In genomic region chr4:39539026-39539690, GRCh38 we compare ENCODE assay signal across 11 cellular contexts. TPM values are rescaled to one million over a fixed set of nuclear protein-coding genes. Genes with fewer than 3 reads are reported as not detected.
DNase-seq lines count a peak whose midpoint lies in the region; ATAC-seq and TF ChIP-seq lines count a peak whose summit lies in the region.
"Had no signal": no experiment of that assay in that cellular context is flagged by ENCODE, and none has a peak within 500 bp of the region (broad histone marks: within the 10 kb centered on the region; RNA-seq: fewer than 3 reads in every experiment).

No MANE protein-coding gene starts in this region.

- TF ChIP-seq CTCF in HEK293 (tag by site-specific recombination; IDR thresholded peaks at IDR 0.05) (no peak), parathyroid adenoma (IDR thresholded peaks at IDR 0.05) (no peak), testis (IDR thresholded peaks at IDR 0.05) (no peak), MM.1S (IDR thresholded peaks at IDR 0.05; ENCODE audit: low read length) (no peak)

- intact Hi-C loops in testis (cut with DNase I; ENCODE audit: low total_unique reads) = no loop called here
- intact Hi-C loops in activated T-helper 1 cell treated with anti-CD3 and anti-CD28 coated beads, Interleukin-12 subunit alpha, Interleukin-12 subunit beta, Interleukin-2, Interleukin-4 antibody, amounts not matched to agents 30 ng/mL and 10 ng/mL and 1 ng/mL, durations not matched to agents 14 hours and 24 hours and 36 hours (cut with micrococcal nuclease) = no loop called here

- DNase-seq in NCI-H526 treated with DMSO at 0.1 percent for 48 hours (lab: John Stamatoyannopoulos, UW) = peak; percentile 44
- no peak for DNase-seq in testis
- no peak for DNase-seq in MM.1S
- DNase-seq in activated T-helper 1 cell treated with anti-CD3 and anti-CD28 coated beads, Interleukin-12 subunit alpha, Interleukin-12 subunit beta, Interleukin-2, Interleukin-4 antibody, amounts not matched to agents 30 ng/mL and 10 ng/mL and 1 ng/mL, durations not matched to agents 14 hours and 24 hours and 36 hours (ENCODE audit: low spot score) = no peak
- DNase-seq: CD4-positive, alpha-beta T cell; NCI-H1694 treated with DMSO at 0.1 percent for 48 hours had no signal

- peaks cover 0 to 5% of the 10 kb centered on the region in 2 experiments; a peak in 1 of 3 replicates for H3K36me3 ChIP-seq in HEK293 (ENCODE audit: control insufficient read depth in 2 of 2, insufficient read depth in 1 of 2, low read length in 2 of 2)
- H3K36me3 ChIP-seq in endocrine pancreas (ENCODE audit: control insufficient read depth, insufficient read depth, low read length) = no peaks in the 10 kb centered on the region
- H3K36me3 ChIP-seq in parathyroid adenoma (ENCODE audit: control insufficient read depth, insufficient read depth, low read length) = no peaks in the 10 kb centered on the region
- H3K36me3 ChIP-seq in testis (ENCODE audit: low read depth, missing control alignments) = no peaks in the 10 kb centered on the region
- no peaks in the 10 kb centered on the region for H3K36me3 ChIP-seq in MM.1S (replicated peaks; ENCODE audit: insufficient read depth, low read length)

- peak overlapping the region; percentile 62 for H3K4me2 ChIP-seq in parathyroid adenoma (ENCODE audit: low read length)
- no peak overlapping the region for H3K4me2 ChIP-seq in MM.1S (ENCODE audit: low read depth, low read length)

- peaks cover 4% of the 10 kb centered on the region for H3K36me3 Mint-ChIP-seq in activated T-helper 1 cell treated with anti-CD3 and anti-CD28 coated beads, Interleukin-12 subunit alpha, Interleukin-12 subunit beta, Interleukin-2, Interleukin-4 antibody, amounts not matched to agents 30 ng/mL and 10 ng/mL and 1 ng/mL, durations not matched to agents 14 hours and 24 hours and 36 hours (ENCODE audit: low read depth)

- H3K9ac ChIP-seq in endocrine pancreas (ENCODE audit: control insufficient read depth, insufficient read depth, low read length) (no peak overlapping the region), parathyroid adenoma (no peak overlapping the region), MM.1S (ENCODE audit: low read length) (no peak overlapping the region)

- peak overlapping the region; percentile 33; the same call in 1 of the 2 replicates for H3K27ac ChIP-seq in HEK293 (ENCODE audit: extremely low read depth, low read depth, low read length)
- H3K27ac ChIP-seq in parathyroid adenoma = peak overlapping the region; percentile 39
- H3K27ac ChIP-seq in testis = no peak overlapping the region
- no peak overlapping the region for H3K27ac ChIP-seq in MM.1S (ENCODE audit: low read length)

- H3K9me3 ChIP-seq in HEK293 (ENCODE audit: control insufficient read depth, insufficient read depth, low read depth, low read length) (no peaks in the 10 kb centered on the region), endocrine pancreas (ENCODE audit: control insufficient read depth, low read length) (no peaks in the 10 kb centered on the region), parathyroid adenoma (ENCODE audit: control insufficient read depth, low read length) (no peaks in the 10 kb centered on the region), testis (no peaks in the 10 kb centered on the region), MM.1S (replicated peaks; ENCODE audit: insufficient read depth, low read length) (no peaks in the 10 kb centered on the region)

- H4K20me1 ChIP-seq in MM.1S (ENCODE audit: insufficient read depth, low read length) = no peaks in the 10 kb centered on the region

- H2AFZ ChIP-seq in parathyroid adenoma (no peak overlapping the region), MM.1S (ENCODE audit: low read length) (no peak overlapping the region)

- POLR2A ChIA-PET in HEK293 (lab: Yijun Ruan, JAX) = no interaction called here

- no peak overlapping the region for H3K4me3 Mint-ChIP-seq in activated T-helper 1 cell treated with anti-CD3 and anti-CD28 coated beads, Interleukin-12 subunit alpha, Interleukin-12 subunit beta, Interleukin-2, Interleukin-4 antibody, amounts not matched to agents 30 ng/mL and 10 ng/mL and 1 ng/mL, durations not matched to agents 14 hours and 24 hours and 36 hours
- H3K4me3 Mint-ChIP-seq: CD4-positive, alpha-beta T cell had no signal

- H3K4me3 ChIP-seq in HEK293 (ENCODE audit: low read depth, low read length) = no peak overlapping the region
- H3K4me3 ChIP-seq in endocrine pancreas (ENCODE audit: control insufficient read depth, insufficient read depth, low read length) = peak overlapping the region; percentile 37
- peak overlapping the region; percentile 1 for H3K4me3 ChIP-seq in parathyroid adenoma (ENCODE audit: low read depth, low read length)
- H3K4me3 ChIP-seq in testis = no peak overlapping the region
- no peak overlapping the region for H3K4me3 ChIP-seq in MM.1S (ENCODE audit: low read length)

- H3K4me1 ChIP-seq in HEK293 (ENCODE audit: control insufficient read depth, insufficient read depth, low read length) (0 out of 2 replicates have a peak, but pooled peaks cover 5% of the 10 kb centered on the region), endocrine pancreas (ENCODE audit: control insufficient read depth, insufficient read depth, low read length) (peaks cover 18% of the 10 kb centered on the region), parathyroid adenoma (no peaks in the 10 kb centered on the region), testis (peaks cover 4% of the 10 kb centered on the region), MM.1S (ENCODE audit: low read length) (no peaks in the 10 kb centered on the region)

- no peak for TF ChIP-seq POLR2A in testis (IDR thresholded peaks at IDR 0.05)

- H3K27ac Mint-ChIP-seq in activated T-helper 1 cell treated with anti-CD3 and anti-CD28 coated beads, Interleukin-12 subunit alpha, Interleukin-12 subunit beta, Interleukin-2, Interleukin-4 antibody, amounts not matched to agents 30 ng/mL and 10 ng/mL and 1 ng/mL, durations not matched to agents 14 hours and 24 hours and 36 hours = no peak overlapping the region
- H3K27ac Mint-ChIP-seq: CD4-positive, alpha-beta T cell had no signal

- CTCF ChIA-PET in HEK293 (lab: Yijun Ruan, JAX) = no interaction called here

- no peaks in the 10 kb centered on the region for H3F3A ChIP-seq in MM.1S (ENCODE audit: insufficient read depth, low read length)

- 84 to 86% methylated on average over 7 of the region's 7 CpGs for WGBS in testis, 2 donors

- H3K27me3 Mint-ChIP-seq in activated T-helper 1 cell treated with anti-CD3 and anti-CD28 coated beads, Interleukin-12 subunit alpha, Interleukin-12 subunit beta, Interleukin-2, Interleukin-4 antibody, amounts not matched to agents 30 ng/mL and 10 ng/mL and 1 ng/mL, durations not matched to agents 14 hours and 24 hours and 36 hours (ENCODE audit: insufficient read depth) = no peaks in the 10 kb centered on the region
- H3K27me3 Mint-ChIP-seq: CD4-positive, alpha-beta T cell had no signal

- H3K9me3 Mint-ChIP-seq in activated T-helper 1 cell treated with anti-CD3 and anti-CD28 coated beads, Interleukin-12 subunit alpha, Interleukin-12 subunit beta, Interleukin-2, Interleukin-4 antibody, amounts not matched to agents 30 ng/mL and 10 ng/mL and 1 ng/mL, durations not matched to agents 14 hours and 24 hours and 36 hours = peaks cover 5% of the 10 kb centered on the region
- H3K9me3 Mint-ChIP-seq: CD4-positive, alpha-beta T cell had no signal

- H3K27me3 ChIP-seq in endocrine pancreas (ENCODE audit: control insufficient read depth, insufficient read depth, low read length) (no peaks in the 10 kb centered on the region), parathyroid adenoma (ENCODE audit: control insufficient read depth, insufficient read depth, low read length) (no peaks in the 10 kb centered on the region), testis (no peaks in the 10 kb centered on the region), MM.1S (replicated peaks; ENCODE audit: insufficient read depth, low read length) (no peaks in the 10 kb centered on the region)

- H3K4me1 Mint-ChIP-seq in activated T-helper 1 cell treated with anti-CD3 and anti-CD28 coated beads, Interleukin-12 subunit alpha, Interleukin-12 subunit beta, Interleukin-2, Interleukin-4 antibody, amounts not matched to agents 30 ng/mL and 10 ng/mL and 1 ng/mL, durations not matched to agents 14 hours and 24 hours and 36 hours (ENCODE audit: low read depth) = no peaks in the 10 kb centered on the region

- ATAC-seq in GM21390 (IDR thresholded peaks at IDR 0.05; ENCODE audit: unreplicated experiment) = no peak
- ATAC-seq: sciatic nerve had no signal

- no peaks in the 10 kb centered on the region for H3K9me2 ChIP-seq in MM.1S (replicated peaks; ENCODE audit: insufficient read depth, low read length)

- H3K79me2 ChIP-seq in parathyroid adenoma (no peaks in the 10 kb centered on the region), MM.1S (ENCODE audit: low read length) (no peaks in the 10 kb centered on the region)

TF ChIP-seq in HEK293, 187 proteins besides CTCF, POLR2A, EP300 and RAD21 (continues in another document):
- TF ChIP-seq ZEB2 (tag by site-specific recombination; IDR thresholded peaks at IDR 0.05) (no peak), ZNF548 (tag by site-specific recombination; IDR thresholded peaks at IDR 0.05) (no peak), ZNF24 (tag by site-specific recombination; IDR thresholded peaks at IDR 0.05) (no peak), ZNF501 (tag by site-specific recombination; IDR thresholded peaks at IDR 0.05) (0 out of 2 replicates have a peak, but pooled peaks have one; percentile 24), ZNF148 (tag by site-specific recombination; IDR thresholded peaks at IDR 0.05; ENCODE audit: borderline replicate concordance) (no peak)

RNA-seq across cellular contexts. Expression of gene UGDH, which starts 11.9 kb away (rescaled TPM):
- total RNA-seq in testis = 10 to 100 TPM; 11.3 to 21.4 TPM
- polyA plus RNA-seq in testis (ENCODE audit: insufficient read depth, low read depth, low replicate concordance) = 8.1 TPM
- 26.0 and 30.6 TPM in 2 replicates for total RNA-seq in activated T-helper 1 cell treated with anti-CD3 and anti-CD28 coated beads, Interleukin-12 subunit alpha, Interleukin-12 subunit beta, Interleukin-2, Interleukin-4 antibody, amounts not matched to agents 30 ng/mL and 10 ng/mL and 1 ng/mL, durations not matched to agents 14 hours and 24 hours and 36 hours

Comparison
In these comparisons a context has a peak if more than half of its experiments do, and no peak if none do; other contexts are left out.
1. H3K27ac ChIP-seq: peak in HEK293 (single experiment) and parathyroid adenoma (single experiment); none in testis (0 of 2) and MM.1S (single experiment).
2. H3K4me3 ChIP-seq: peak in endocrine pancreas (single experiment) and parathyroid adenoma (single experiment); none in HEK293 (single experiment), testis (0 of 2) and MM.1S (single experiment).